Comparison of ENCODE assay signal across 3 cellular contexts in the genomic region with DNA sequence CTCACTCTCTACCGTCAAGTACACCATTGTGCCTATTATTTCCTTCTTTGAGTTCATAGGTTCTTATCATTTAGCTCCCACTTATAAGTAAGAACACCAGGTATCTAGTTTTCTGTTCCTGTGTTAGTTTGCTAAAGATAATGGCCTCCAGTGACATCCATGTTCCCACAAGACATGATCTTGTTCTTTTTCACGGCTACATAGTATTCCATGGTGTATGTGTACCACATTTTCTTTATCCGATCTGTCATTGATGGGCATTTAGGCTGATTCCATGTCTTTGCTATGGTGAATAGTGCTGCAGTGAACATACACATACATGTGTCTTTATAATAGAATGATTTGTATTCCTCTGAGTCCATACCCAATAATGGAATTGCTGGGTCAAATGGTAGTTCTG.
DNase-seq lines count a peak whose midpoint lies in the region; ATAC-seq, FAIRE-seq and TF ChIP-seq lines count a peak whose summit lies in the region.
"Not testable (repeated sequence)": the region's sequence is repeated elsewhere in the genome, so short reads cannot be mapped to it uniquely, and the experiment has no call there.

No MANE protein-coding gene starts in this region.

- DNase-seq in K562 (ENCODE audit: extremely low read depth in 1 of 4, low spot score in 3 of 4), result not testable (repeated sequence)

- not testable (repeated sequence) for H3K27ac ChIP-seq in HEK293 (ENCODE audit: extremely low read depth, low read depth, low read length); K562 (ENCODE audit: extremely low read depth, low read depth, low read length)

- H3K27me3 ChIP-seq in K562 (ENCODE audit: control insufficient read depth in 2 of 2, insufficient read depth in 2 of 2, low read length in 2 of 2), result not testable (repeated sequence)

- H3K4me1 ChIP-seq in HEK293 (ENCODE audit: control insufficient read depth, insufficient read depth, low read length); K562 (replicated peaks in 1 of 2; ENCODE audit: control insufficient read depth in 2 of 2, insufficient read depth in 2 of 2, low read length in 2 of 2): not testable (repeated sequence)

- not testable (repeated sequence) for H3K9me1 ChIP-seq in K562 (ENCODE audit: control insufficient read depth, insufficient read depth, low read length)

- in situ Hi-C loops in K562 (cut with MboI), result not testable (repeated sequence)

- intact Hi-C loops in K562 (cut with micrococcal nuclease), result not testable (repeated sequence)

- not testable (repeated sequence) for BruUV-seq in K562 (replicated peaks; lab: Mats Ljungman, UMichigan)

- not testable (repeated sequence) for TF ChIP-seq RAD21 in K562 (CRISPR knock-in tag; conservative IDR thresholded peaks at IDR 0.05 in 1 of 2, IDR thresholded peaks at IDR 0.05 in 1 of 2)

- FAIRE-seq in K562 (lab: Jason Lieb, UNC), result not testable (repeated sequence)

- H3K4me2 ChIP-seq in K562 (ENCODE audit: insufficient read depth, low read length), result not testable (repeated sequence)

- H3K4me3 ChIP-seq in HEK293 (ENCODE audit: low read depth, low read length); K562: not testable (repeated sequence)

- H2AFZ ChIP-seq in K562 (ENCODE audit: low read depth, low read length), result not testable (repeated sequence)

- not testable (repeated sequence) for H3K9ac ChIP-seq in K562 (ENCODE audit: insufficient read depth in 1 of 2, low read depth in 2 of 2, low read length in 2 of 2)

- H4K20me1 ChIP-seq in K562 (replicated peaks; ENCODE audit: control insufficient read depth, insufficient read depth, low read length), result not testable (repeated sequence)

- not testable (repeated sequence) for TF ChIP-seq POLR2A in K562 (conservative IDR thresholded peaks at IDR 0.05)

- CTCF ChIA-PET in HEK293 (lab: Yijun Ruan, JAX); K562 (lab: Yijun Ruan, JAX; ENCODE audit: low intra/inter-chr PET ratio): not testable (repeated sequence)

- ATAC-seq in SK-N-SH treated with all-trans-retinoic acid at 6 μM for 48 hours, K562: not testable (repeated sequence)

- not testable (repeated sequence) for H3K9me3 ChIP-seq in HEK293 (ENCODE audit: control insufficient read depth, insufficient read depth, low read depth, low read length); K562 (replicated peaks; ENCODE audit: control insufficient read depth, insufficient read depth, low read depth, low read length)

- WGBS in K562 (ENCODE audit: insufficient coverage, low coverage, missing lambda C conversion rate), result 0% methylated on average over 3 of the region's 3 CpGs

- POLR2A ChIA-PET in HEK293 (lab: Yijun Ruan, JAX); K562 (lab: Yijun Ruan, JAX): not testable (repeated sequence)

- TF ChIP-seq CTCF in HEK293 (tag by site-specific recombination; IDR thresholded peaks at IDR 0.05); K562 (IDR thresholded peaks at IDR 0.05 in 2 of 3, conservative IDR thresholded peaks at IDR 0.05 in 1 of 3; ENCODE audit: insufficient read depth in 2 of 3, low read depth in 1 of 3, low read length in 3 of 3): not testable (repeated sequence)

- H3K79me2 ChIP-seq in K562 (ENCODE audit: control insufficient read depth, insufficient read depth, low read length), result not testable (repeated sequence)

- TF ChIP-seq EP300 in K562 (IDR thresholded peaks at IDR 0.05; ENCODE audit: low read length), result not testable (repeated sequence)

- not testable (repeated sequence) for H3K36me3 ChIP-seq in HEK293 (ENCODE audit: control insufficient read depth in 2 of 2, insufficient read depth in 1 of 2, low read length in 2 of 2); K562 (ENCODE audit: control insufficient read depth, insufficient read depth, low read length)

TF ChIP-seq in HEK293, 187 proteins besides CTCF, POLR2A, EP300 and RAD21:
- TF ChIP-seq, protein P1, sequence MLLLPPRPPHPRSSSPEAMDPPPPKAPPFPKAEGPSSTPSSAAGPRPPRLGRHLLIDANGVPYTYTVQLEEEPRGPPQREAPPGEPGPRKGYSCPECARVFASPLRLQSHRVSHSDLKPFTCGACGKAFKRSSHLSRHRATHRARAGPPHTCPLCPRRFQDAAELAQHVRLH (tag by site-specific recombination; IDR thresholded peaks at IDR 0.05), result 0 out of 2 replicates have a peak, but pooled peaks have one; percentile 32
- peak; percentile 85 for TF ChIP-seq ZNF146 (tag by site-specific recombination; IDR thresholded peaks at IDR 0.05)

TF ChIP-seq in SK-N-SH treated with all-trans-retinoic acid at 6 μM for 48 hours, 23 proteins besides CTCF, POLR2A, EP300 and RAD21:
- TF ChIP-seq ZNF8 (CRISPR knock-in tag; IDR thresholded peaks at IDR 0.05), result peak; percentile 79
TF ChIP-seq in SK-N-SH treated with all-trans-retinoic acid at 6 μM for 48 hours: peak in this region for 1; not testable (repeated sequence) for 22.

TF ChIP-seq in K562, 482 proteins besides CTCF, POLR2A, EP300 and RAD21:
- peak; percentile 66 for TF ChIP-seq ZNF146 (CRISPR knock-in tag; IDR thresholded peaks at IDR 0.05; ENCODE audit: unreplicated experiment)
- peak; percentile 6 for TF ChIP-seq RBM25 (IDR thresholded peaks at IDR 0.05; ENCODE audit: low read depth, low read length, severe bottlenecking)
TF ChIP-seq in K562: peak in this region for 2; not testable (repeated sequence) for 480.
